ENCODE assay signal across 1 cellular context in genomic region chr17:82627827-82628226, GRCh38.
TF ChIP-seq lines count a peak whose summit lies in the region.

No MANE protein-coding gene starts in this region.

TF ChIP-seq in A549, 52 proteins besides CTCF, POLR2A, EP300 and RAD21 (continued from another document):
- TF ChIP-seq HMGXB4 (CRISPR knock-in tag; IDR thresholded peaks at IDR 0.05; ENCODE audit: borderline replicate concordance), result no peak
- no peak for TF ChIP-seq CHD2 (IDR thresholded peaks at IDR 0.05; ENCODE audit: low read length, partially characterized antibody)
- TF ChIP-seq MAZ (IDR thresholded peaks at IDR 0.05; ENCODE audit: borderline replicate concordance, low read depth, low read length), result no peak
- TF ChIP-seq SMC3 (IDR thresholded peaks at IDR 0.05), result no peak
- no peak for TF ChIP-seq KDM1A (IDR thresholded peaks at IDR 0.05; ENCODE audit: low read depth)
- no peak for TF ChIP-seq ZNF302 (CRISPR knock-in tag; IDR thresholded peaks at IDR 0.05)
- no peak for TF ChIP-seq ZC3H11A (IDR thresholded peaks at IDR 0.05)
- no peak for TF ChIP-seq BHLHE40 (IDR thresholded peaks at IDR 0.05; ENCODE audit: low read depth, low read length)
